In genomic region chr13:31201341-31202024, GRCh38 we compare ENCODE assay signal across 8 cellular contexts. TPM values are rescaled to one million over a fixed set of nuclear protein-coding genes. Genes with fewer than 3 reads are reported as not detected.
DNase-seq lines count a peak whose midpoint lies in the region; ATAC-seq, FAIRE-seq and TF ChIP-seq lines count a peak whose summit lies in the region.

No MANE protein-coding gene starts in this region.

- H3K4me3 Mint-ChIP-seq in activated B cell treated with CpG ODN at 0.5 μM for 24 hours: peak overlapping the region; percentile 82
- H3K4me3 Mint-ChIP-seq in stimulated activated naive CD8-positive, alpha-beta T cell treated with anti-CD3 and anti-CD28 coated beads, Interleukin-15, amount 100 ng/mL, for 72 hours: peak overlapping the region; percentile 71 to 80

- peaks cover 4% of the 10 kb centered on the region for H3K4me1 ChIP-seq in right cardiac atrium (ENCODE audit: control insufficient read depth, insufficient read depth, low read length)

- peak overlapping the region; percentile 87 for H3K4me3 ChIP-seq in right cardiac atrium (ENCODE audit: low read length)

- ATAC-seq in activated B cell treated with CpG ODN at 0.5 μM for 24 hours (ENCODE audit: low read depth): no peak
- ATAC-seq in right cardiac atrium: peak; percentile 26 to 42
- ATAC-seq in stimulated activated naive CD8-positive, alpha-beta T cell treated with anti-CD3 and anti-CD28 coated beads, Interleukin-15, amount 100 ng/mL, for 72 hours: no peak

- H3K9me3 Mint-ChIP-seq in activated B cell treated with CpG ODN at 0.5 μM for 24 hours: no peaks in the 10 kb centered on the region
- H3K9me3 Mint-ChIP-seq in stimulated activated naive CD8-positive, alpha-beta T cell treated with anti-CD3 and anti-CD28 coated beads, Interleukin-15, amount 100 ng/mL, for 72 hours: no peaks in the 10 kb centered on the region

- DNase-seq in NCI-H1105 treated with DMSO at 0.1 percent for 48 hours (lab: John Stamatoyannopoulos, UW) (peak; percentile 34), NCI-H1105 (lab: John Stamatoyannopoulos, UW) (no peak), activated B cell treated with CpG ODN at 0.5 μM for 24 hours (no peak), right cardiac atrium (peak; percentile 52 to 64 (median 52)), KG1 (lab: John Stamatoyannopoulos, UW) (no peak), H54 (ENCODE audit: insufficient read length, low spot score) (no peak), NCI-H1436 (lab: John Stamatoyannopoulos, UW) (no peak)
- no peak for DNase-seq in stimulated activated naive CD8-positive, alpha-beta T cell treated with anti-CD3 and anti-CD28 coated beads, Interleukin-15, amount 100 ng/mL, for 72 hours

- H3K27ac Mint-ChIP-seq in activated B cell treated with CpG ODN at 0.5 μM for 24 hours: peak overlapping the region; percentile 84
- peak overlapping the region in 1 of 2 donors; percentile 92 for H3K27ac Mint-ChIP-seq in stimulated activated naive CD8-positive, alpha-beta T cell treated with anti-CD3 and anti-CD28 coated beads, Interleukin-15, amount 100 ng/mL, for 72 hours

- 35% methylated on average over 7 of the region's 7 CpGs for WGBS in right cardiac atrium

- POLR2A ChIA-PET in activated B cell treated with CpG ODN at 0.5 μM for 24 hours (lab: Charles Lee): interaction anchor here (3.8 kb wide), 1 partner anchor 40 kb away, joined by 26 read pairs; the partner anchor contains the start of gene HSPH1

- H3K36me3 Mint-ChIP-seq in activated B cell treated with CpG ODN at 0.5 μM for 24 hours (ENCODE audit: low read depth): no peaks in the 10 kb centered on the region

- intact Hi-C loops in activated B cell treated with CpG ODN at 0.5 μM for 24 hours (cut with micrococcal nuclease) (loop anchor here (2.0 kb wide), 1 partner anchor 1385 kb away; the partner anchor contains the start of gene PDS5B), right cardiac atrium (cut with DNase I) (no loop called here)

- no peaks in the 10 kb centered on the region for H3K9me3 ChIP-seq in right cardiac atrium (ENCODE audit: control insufficient read depth, low read length)

- CTCF ChIA-PET in activated B cell treated with CpG ODN at 0.5 μM for 24 hours (lab: Charles Lee): no interaction called here

- H3K27me3 ChIP-seq in right cardiac atrium (ENCODE audit: control insufficient read depth, insufficient read depth): no peaks in the 10 kb centered on the region

- TF ChIP-seq POLR2A in H54 (IDR thresholded peaks at IDR 0.05; ENCODE audit: low read depth, low read length): no peak

- no peak for TF ChIP-seq CTCF in activated B cell treated with CpG ODN at 0.5 μM for 24 hours (IDR thresholded peaks at IDR 0.05)

- peaks cover 18% of the 10 kb centered on the region for H3K4me1 Mint-ChIP-seq in activated B cell treated with CpG ODN at 0.5 μM for 24 hours
- peaks cover 25% of the 10 kb centered on the region for H3K4me1 Mint-ChIP-seq in stimulated activated naive CD8-positive, alpha-beta T cell treated with anti-CD3 and anti-CD28 coated beads, Interleukin-15, amount 100 ng/mL, for 72 hours

- H3K27ac ChIP-seq in right cardiac atrium (ENCODE audit: low read length): peak overlapping the region; percentile 84

- FAIRE-seq in H54 (lab: Jason Lieb, UNC): no peak

- no peaks in the 10 kb centered on the region for H3K27me3 Mint-ChIP-seq in activated B cell treated with CpG ODN at 0.5 μM for 24 hours
- H3K27me3 Mint-ChIP-seq in stimulated activated naive CD8-positive, alpha-beta T cell treated with anti-CD3 and anti-CD28 coated beads, Interleukin-15, amount 100 ng/mL, for 72 hours: no peaks in the 10 kb centered on the region

RNA-seq across cellular contexts. Expression of gene B3GLCT, which starts 1.7 kb away (rescaled TPM):
- total RNA-seq in activated B cell treated with CpG ODN at 0.5 μM for 24 hours (2.9 and 3.0 TPM in 2 replicates), right cardiac atrium (10 to 100 TPM; 24.5 to 45.1 (median 27.5) TPM)
- polyA plus RNA-seq in right cardiac atrium: 19.8 TPM

RNA-seq across cellular contexts. Expression of gene HSPH1, which starts 39.8 kb away (rescaled TPM):
- total RNA-seq in activated B cell treated with CpG ODN at 0.5 μM for 24 hours (107 and 112 TPM in 2 replicates), right cardiac atrium (100 to 1,000 TPM in 1 of 4 donors, 10 to 100 TPM in 3; 44.5 to 108 (median 71.6) TPM)
- 42.1 TPM for polyA plus RNA-seq in right cardiac atrium

Comparison
In these comparisons a context has a peak if more than half of its experiments do, and no peak if none do; other contexts are left out.
1. DNase-seq: peak in NCI-H1105 treated with DMSO at 0.1 percent for 48 hours (single experiment) and right cardiac atrium (3 of 3); none in NCI-H1105 (single experiment), activated B cell treated with CpG ODN at 0.5 μM for 24 hours (single experiment), stimulated activated naive CD8-positive, alpha-beta T cell treated with anti-CD3 and anti-CD28 coated beads, Interleukin-15, amount 100 ng/mL, for 72 hours (0 of 2), KG1 (single experiment), H54 (single experiment) and NCI-H1436 (single experiment).
2. ATAC-seq: peak in right cardiac atrium (2 of 2); none in activated B cell treated with CpG ODN at 0.5 μM for 24 hours (single experiment) and stimulated activated naive CD8-positive, alpha-beta T cell treated with anti-CD3 and anti-CD28 coated beads, Interleukin-15, amount 100 ng/mL, for 72 hours (single experiment).